Comparison of ENCODE assay signal across 8 cellular contexts in the genomic region with DNA sequence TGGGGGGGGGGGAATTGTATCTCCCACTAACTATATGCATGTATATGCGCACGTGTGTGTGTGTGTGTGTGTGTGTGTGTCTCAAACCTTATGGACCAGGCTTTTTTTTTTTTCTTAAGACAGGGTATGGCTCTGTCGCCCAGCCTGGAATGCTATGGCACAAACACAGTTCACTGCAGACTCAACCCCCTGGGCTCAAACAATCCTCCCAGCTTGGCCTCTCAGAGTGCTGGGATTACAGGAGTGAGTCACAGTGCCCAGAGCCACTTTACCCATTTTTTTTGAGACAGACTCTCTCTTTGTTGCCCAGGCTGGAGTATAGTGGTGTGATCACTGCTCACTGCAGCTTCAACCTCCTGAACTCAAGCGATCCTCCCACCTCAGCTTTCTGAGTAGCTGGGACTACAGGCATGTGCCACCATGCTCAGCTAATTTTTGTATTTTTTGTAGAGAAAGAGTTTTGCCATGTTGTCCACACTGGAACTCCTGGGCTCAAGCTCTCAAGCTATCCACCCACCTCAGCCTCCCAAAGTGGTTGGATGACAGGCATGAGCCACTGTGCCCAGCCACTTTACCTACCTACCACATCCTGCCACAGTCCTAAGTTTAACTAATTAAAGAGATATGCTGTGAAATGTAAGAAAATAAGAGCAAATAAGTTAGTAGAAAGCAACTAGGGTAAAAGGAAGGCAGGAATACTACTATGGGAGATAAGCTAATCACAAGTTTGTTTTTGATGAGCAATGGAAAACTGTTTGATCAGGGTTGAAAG. TPM values are rescaled to one million over a fixed set of nuclear protein-coding genes. Genes with fewer than 3 reads are reported as not detected.
DNase-seq lines count a peak whose midpoint lies in the region; ATAC-seq and TF ChIP-seq lines count a peak whose summit lies in the region.

No MANE protein-coding gene starts in this region.

- no peak for ATAC-seq in stimulated activated effector memory CD8-positive, alpha-beta T cell treated with anti-CD3 and anti-CD28 coated beads, Interleukin-12 subunit alpha, Interleukin-12 subunit beta, amount 100 ng/mL, for 72 hours

- H3K4me1 Mint-ChIP-seq in activated CD4-positive, alpha-beta T cell treated with anti-CD3 and anti-CD28 coated beads, Interleukin-2, amount 10 ng/mL, durations not matched to agents 24 days and 14 days, result peaks cover 31% of the 10 kb centered on the region
- H3K4me1 Mint-ChIP-seq in stimulated activated effector memory CD8-positive, alpha-beta T cell treated with anti-CD3 and anti-CD28 coated beads, Interleukin-12 subunit alpha, Interleukin-12 subunit beta, amount 100 ng/mL, for 72 hours, result peaks cover 36% of the 10 kb centered on the region

- no peak for TF ChIP-seq CTCF in fibroblast of pulmonary artery (IDR thresholded peaks at IDR 0.05; ENCODE audit: low read length, missing control alignments)

- H3K36me3 Mint-ChIP-seq in activated CD4-positive, alpha-beta T cell treated with anti-CD3 and anti-CD28 coated beads, Interleukin-2, amount 10 ng/mL, durations not matched to agents 24 days and 14 days (ENCODE audit: low read depth), result peaks cover 39% of the 10 kb centered on the region
- peaks cover 51% of the 10 kb centered on the region for H3K36me3 Mint-ChIP-seq in stimulated activated effector memory CD8-positive, alpha-beta T cell treated with anti-CD3 and anti-CD28 coated beads, Interleukin-12 subunit alpha, Interleukin-12 subunit beta, amount 100 ng/mL, for 72 hours

- peak overlapping the region; percentile 98 for H3K4me3 Mint-ChIP-seq in activated CD4-positive, alpha-beta T cell treated with anti-CD3 and anti-CD28 coated beads, Interleukin-2, amount 10 ng/mL, durations not matched to agents 24 days and 14 days
- peak overlapping the region; percentile 91 for H3K4me3 Mint-ChIP-seq in stimulated activated effector memory CD8-positive, alpha-beta T cell treated with anti-CD3 and anti-CD28 coated beads, Interleukin-12 subunit alpha, Interleukin-12 subunit beta, amount 100 ng/mL, for 72 hours

- peak overlapping the region; percentile 98 for H3K27ac Mint-ChIP-seq in activated CD4-positive, alpha-beta T cell treated with anti-CD3 and anti-CD28 coated beads, Interleukin-2, amount 10 ng/mL, durations not matched to agents 24 days and 14 days
- peak overlapping the region; percentile 93 for H3K27ac Mint-ChIP-seq in stimulated activated effector memory CD8-positive, alpha-beta T cell treated with anti-CD3 and anti-CD28 coated beads, Interleukin-12 subunit alpha, Interleukin-12 subunit beta, amount 100 ng/mL, for 72 hours

- H3K27me3 Mint-ChIP-seq in activated CD4-positive, alpha-beta T cell treated with anti-CD3 and anti-CD28 coated beads, Interleukin-2, amount 10 ng/mL, durations not matched to agents 24 days and 14 days, result no peaks in the 10 kb centered on the region

- H3K9me3 Mint-ChIP-seq in activated CD4-positive, alpha-beta T cell treated with anti-CD3 and anti-CD28 coated beads, Interleukin-2, amount 10 ng/mL, durations not matched to agents 24 days and 14 days, result no peaks in the 10 kb centered on the region
- H3K9me3 Mint-ChIP-seq in stimulated activated effector memory CD8-positive, alpha-beta T cell treated with anti-CD3 and anti-CD28 coated beads, Interleukin-12 subunit alpha, Interleukin-12 subunit beta, amount 100 ng/mL, for 72 hours, result no peaks in the 10 kb centered on the region

- peak; percentile 67 for DNase-seq in activated CD4-positive, alpha-beta T cell treated with anti-CD3 and anti-CD28 coated beads, Interleukin-2, amount 10 ng/mL, durations not matched to agents 24 days and 14 days
- no peak for DNase-seq in activated CD4-positive, alpha-beta T cell treated with anti-CD3 and anti-CD28 coated beads for 48 hours
- peak; percentile 60 for DNase-seq in T1000 (lab: John Stamatoyannopoulos, UW)
- DNase-seq in fibroblast of pulmonary artery (ENCODE audit: low read depth), result peak; percentile 74
- no peak for DNase-seq in stimulated activated effector memory CD8-positive, alpha-beta T cell treated with anti-CD3 and anti-CD28 coated beads, Interleukin-12 subunit alpha, Interleukin-12 subunit beta, amount 100 ng/mL, for 72 hours (ENCODE audit: low spot score in 2 of 2)
- DNase-seq in NCI-H524 treated with DMSO at 0.1 percent for 48 hours (lab: John Stamatoyannopoulos, UW), result no peak
- no peak for DNase-seq in central memory CD4-positive, alpha-beta T cell
- no peak for DNase-seq in NCI-H345 treated with DMSO at 0.1 percent for 48 hours (lab: John Stamatoyannopoulos, UW; ENCODE audit: unreplicated experiment)

- peak overlapping the region; percentile 71 for H3K4me3 ChIP-seq in fibroblast of pulmonary artery (replicated peaks; ENCODE audit: low read depth, low read length)

- intact Hi-C loops in activated CD4-positive, alpha-beta T cell treated with anti-CD3 and anti-CD28 coated beads, Interleukin-2, amount 10 ng/mL, durations not matched to agents 24 days and 14 days (cut with micrococcal nuclease), result loop anchor here (5.0 kb wide), 2 partner anchors 149 to 911 kb away; a partner anchor contains a TSS

RNA-seq across cellular contexts. Expression of a gene that starts 2.4 kb away (rescaled TPM):
- total RNA-seq in activated CD4-positive, alpha-beta T cell treated with anti-CD3 and anti-CD28 coated beads, Interleukin-2, amount 10 ng/mL, durations not matched to agents 24 days and 14 days, result 12.9 and 13.4 TPM in 2 replicates

Comparison
In these comparisons a context has a peak if more than half of its experiments do, and no peak if none do; other contexts are left out.
1. DNase-seq: peak in activated CD4-positive, alpha-beta T cell treated with anti-CD3 and anti-CD28 coated beads, Interleukin-2, amount 10 ng/mL, durations not matched to agents 24 days and 14 days (single experiment), T1000 (single experiment) and fibroblast of pulmonary artery (single experiment); none in activated CD4-positive, alpha-beta T cell treated with anti-CD3 and anti-CD28 coated beads for 48 hours (single experiment), stimulated activated effector memory CD8-positive, alpha-beta T cell treated with anti-CD3 and anti-CD28 coated beads, Interleukin-12 subunit alpha, Interleukin-12 subunit beta, amount 100 ng/mL, for 72 hours (0 of 2), NCI-H524 treated with DMSO at 0.1 percent for 48 hours (single experiment), central memory CD4-positive, alpha-beta T cell (single experiment) and NCI-H345 treated with DMSO at 0.1 percent for 48 hours (single experiment).